In the genomic region with DNA sequence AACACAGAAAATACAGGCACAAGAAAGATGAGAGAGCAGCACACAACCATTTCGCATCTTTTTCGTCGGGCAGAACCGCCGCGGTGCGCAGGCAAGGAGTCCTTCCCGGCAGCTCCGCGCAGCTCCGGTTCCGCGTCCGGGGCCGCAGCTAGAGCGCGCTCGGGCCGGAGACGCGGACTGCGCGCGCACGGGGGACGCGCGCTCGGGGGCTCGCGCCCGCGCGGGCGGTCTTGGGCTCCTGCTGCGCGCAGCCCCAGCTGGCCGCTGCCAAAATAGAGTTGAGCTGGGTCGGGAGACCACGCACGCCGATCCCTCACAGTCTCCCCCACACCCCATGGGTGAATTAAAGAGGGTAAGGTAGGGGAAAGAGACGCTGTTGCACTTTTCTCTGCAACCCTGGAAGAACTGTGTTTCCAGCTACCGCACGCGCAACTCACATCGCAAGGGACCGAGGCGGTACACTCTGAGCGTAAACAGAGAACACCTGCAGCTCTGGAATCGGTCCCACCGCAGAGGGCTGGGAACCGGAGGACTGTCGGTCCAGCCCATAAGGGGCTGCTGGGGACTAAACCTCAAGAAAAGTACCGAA, we compare ENCODE assay signal across 8 cellular contexts. TPM values are rescaled to one million over a fixed set of nuclear protein-coding genes. Genes with fewer than 3 reads are reported as not detected.
DNase-seq lines count a peak whose midpoint lies in the region; ATAC-seq, FAIRE-seq and TF ChIP-seq lines count a peak whose summit lies in the region.

No MANE protein-coding gene starts in this region.

- H3K27ac Mint-ChIP-seq in activated CD4-positive, alpha-beta T cell treated with anti-CD3 and anti-CD28 coated beads for 36 hours, result no peak overlapping the region
- H3K27ac Mint-ChIP-seq in astrocyte (ENCODE audit: unreplicated experiment), result no peak overlapping the region
- no peak overlapping the region for H3K27ac Mint-ChIP-seq in stimulated activated memory B cell treated with anti-CD40 and anti-IgM and Interleukin-4, amounts not matched to agents 10 μg/mL and 1 μg/mL and 100 μg/mL, for 72 hours

- H3K9me3 ChIP-seq in astrocyte (ENCODE audit: insufficient read depth, low read depth, low read length), result no peaks in the 10 kb centered on the region
- H3K9me3 ChIP-seq in iPS-20b (ENCODE audit: insufficient read depth, low read depth, low read length), result no peaks in the 10 kb centered on the region

- H3K4me3 Mint-ChIP-seq in activated CD4-positive, alpha-beta T cell treated with anti-CD3 and anti-CD28 coated beads for 36 hours, result peak overlapping the region; percentile 62
- H3K4me3 Mint-ChIP-seq in astrocyte (ENCODE audit: unreplicated experiment), result peak overlapping the region; percentile 83
- H3K4me3 Mint-ChIP-seq in stimulated activated memory B cell treated with anti-CD40 and anti-IgM and Interleukin-4, amounts not matched to agents 10 μg/mL and 1 μg/mL and 100 μg/mL, for 72 hours, result peak overlapping the region; percentile 63

- no peaks in the 10 kb centered on the region for H3K79me2 ChIP-seq in astrocyte (ENCODE audit: insufficient read depth, low read length)

- H3K9ac ChIP-seq in astrocyte (ENCODE audit: low read length) (peak overlapping the region; percentile 42), iPS-20b (ENCODE audit: low read depth, low read length) (peak overlapping the region; percentile 66; the same call in 1 of the 2 replicates)

- H4K20me1 ChIP-seq in astrocyte (ENCODE audit: insufficient read depth, low read length), result no peaks in the 10 kb centered on the region

- H3K27me3 ChIP-seq in astrocyte (ENCODE audit: insufficient read depth, low read length), result peaks cover 62% of the 10 kb centered on the region
- H3K27me3 ChIP-seq in iPS-20b (ENCODE audit: insufficient read depth, low read length), result peaks cover 70% of the 10 kb centered on the region

- peak; percentile 44 for DNase-seq in activated CD4-positive, alpha-beta T cell treated with anti-CD3 and anti-CD28 coated beads for 36 hours
- no peak for DNase-seq in activated CD4-positive, alpha-beta T cell treated with anti-CD3 and anti-CD28 coated beads, Interleukin-2, amount 50 U/mL, for 1 hour
- DNase-seq in NCI-H2227 (lab: John Stamatoyannopoulos, UW; ENCODE audit: unreplicated experiment) (peak; percentile 80), astrocyte (ENCODE audit: low read depth) (no peak), ACHN (no peak)
- DNase-seq in stimulated activated CD4-positive, alpha-beta T cell treated with anti-CD3 and anti-CD28 coated beads, Interleukin-2, amount 100 ng/mL, for 48 hours, result no peak

- in situ Hi-C loops in ACHN (cut with HindIII; ENCODE audit: low pct_ligation_motif_present, low pct_unique_long_range_greater_than_20kb, low sequenced_read_pairs), result no loop called here

- POLR2A ChIA-PET in activated CD4-positive, alpha-beta T cell treated with anti-CD3 and anti-CD28 coated beads for 36 hours (lab: Charles Lee), result interaction anchor here (0.6 kb wide), 1 partner anchor 452 kb away, joined by 6 read pairs; no protein-coding TSS in a partner anchor

- peak overlapping the region; percentile 79 for H2AFZ ChIP-seq in astrocyte (ENCODE audit: low read depth, low read length)

- H3K36me3 ChIP-seq in astrocyte (ENCODE audit: insufficient read depth, low read length) (no peaks in the 10 kb centered on the region), iPS-20b (ENCODE audit: insufficient read depth, low read depth, low read length) (no peaks in the 10 kb centered on the region)

- intact Hi-C loops in activated CD4-positive, alpha-beta T cell treated with anti-CD3 and anti-CD28 coated beads for 36 hours (cut with DNase I, micrococcal nuclease), result no loop called here

- CTCF ChIA-PET in activated CD4-positive, alpha-beta T cell treated with anti-CD3 and anti-CD28 coated beads for 36 hours (lab: Charles Lee), result interaction anchor here (0.6 to 1.0 kb wide), 4 partner anchors 9 to 171 kb away, joined by 3 read pairs; no protein-coding TSS in a partner anchor

- no peak for TF ChIP-seq CTCF in astrocyte (IDR thresholded peaks at IDR 0.05; ENCODE audit: insufficient read depth, low read depth, low read length)

- H3K4me1 ChIP-seq in astrocyte (ENCODE audit: insufficient read depth, low read length) (peaks cover 5% of the 10 kb centered on the region), iPS-20b (ENCODE audit: insufficient read depth, low read length) (peaks cover 16% of the 10 kb centered on the region; the same call in 1 of the 2 replicates)

- H3K27me3 Mint-ChIP-seq in activated CD4-positive, alpha-beta T cell treated with anti-CD3 and anti-CD28 coated beads for 36 hours, result peaks cover 43% of the 10 kb centered on the region
- H3K27me3 Mint-ChIP-seq in astrocyte (ENCODE audit: low read depth, unreplicated experiment), result peaks cover 34% of the 10 kb centered on the region
- H3K27me3 Mint-ChIP-seq in stimulated activated memory B cell treated with anti-CD40 and anti-IgM and Interleukin-4, amounts not matched to agents 10 μg/mL and 1 μg/mL and 100 μg/mL, for 72 hours, result peaks cover 36% of the 10 kb centered on the region

- H3K36me3 Mint-ChIP-seq in activated CD4-positive, alpha-beta T cell treated with anti-CD3 and anti-CD28 coated beads for 36 hours (ENCODE audit: low read depth), result no peaks in the 10 kb centered on the region
- peaks cover 1% of the 10 kb centered on the region for H3K36me3 Mint-ChIP-seq in astrocyte (ENCODE audit: low read depth, unreplicated experiment)
- H3K36me3 Mint-ChIP-seq in stimulated activated memory B cell treated with anti-CD40 and anti-IgM and Interleukin-4, amounts not matched to agents 10 μg/mL and 1 μg/mL and 100 μg/mL, for 72 hours, result no peaks in the 10 kb centered on the region

- peak overlapping the region; percentile 63 for H3K4me3 ChIP-seq in astrocyte (ENCODE audit: insufficient read depth, low read depth, low read length)
- H3K4me3 ChIP-seq in iPS-20b (ENCODE audit: low read length), result peak overlapping the region; percentile 79

- peaks cover 10% of the 10 kb centered on the region for H3K4me1 Mint-ChIP-seq in activated CD4-positive, alpha-beta T cell treated with anti-CD3 and anti-CD28 coated beads for 36 hours
- H3K4me1 Mint-ChIP-seq in astrocyte (ENCODE audit: low read depth, unreplicated experiment), result no peaks in the 10 kb centered on the region
- peaks cover 11% of the 10 kb centered on the region for H3K4me1 Mint-ChIP-seq in stimulated activated memory B cell treated with anti-CD40 and anti-IgM and Interleukin-4, amounts not matched to agents 10 μg/mL and 1 μg/mL and 100 μg/mL, for 72 hours

- peak overlapping the region; percentile 90 for H3K4me2 ChIP-seq in astrocyte (ENCODE audit: low read length)

- no peak for FAIRE-seq in astrocyte (lab: Jason Lieb, UNC)

- H3K27ac ChIP-seq in astrocyte (ENCODE audit: low read depth, low read length) (no peak overlapping the region), iPS-20b (ENCODE audit: low read length) (no peak overlapping the region)

- ATAC-seq in activated CD4-positive, alpha-beta T cell treated with anti-CD3 and anti-CD28 coated beads for 36 hours, result peak; percentile 56
- peak; percentile 34 for ATAC-seq in stimulated activated memory B cell treated with anti-CD40 and anti-IgM and Interleukin-4, amounts not matched to agents 10 μg/mL and 1 μg/mL and 100 μg/mL, for 72 hours

- H3K9me3 Mint-ChIP-seq in activated CD4-positive, alpha-beta T cell treated with anti-CD3 and anti-CD28 coated beads for 36 hours (ENCODE audit: low read depth), result no peaks in the 10 kb centered on the region
- no peaks in the 10 kb centered on the region for H3K9me3 Mint-ChIP-seq in astrocyte (ENCODE audit: unreplicated experiment)
- H3K9me3 Mint-ChIP-seq in stimulated activated memory B cell treated with anti-CD40 and anti-IgM and Interleukin-4, amounts not matched to agents 10 μg/mL and 1 μg/mL and 100 μg/mL, for 72 hours, result no peaks in the 10 kb centered on the region

RNA-seq across cellular contexts. Expression of gene NR5A2, which starts 1.6 kb away (rescaled TPM):
- total RNA-seq in activated CD4-positive, alpha-beta T cell treated with anti-CD3 and anti-CD28 coated beads for 36 hours, result not detected
- 0.12 and 0.39 TPM in 2 replicates for total RNA-seq in astrocyte

Comparison
In these comparisons a context has a peak if more than half of its experiments do, and no peak if none do; other contexts are left out.
1. DNase-seq: peak in activated CD4-positive, alpha-beta T cell treated with anti-CD3 and anti-CD28 coated beads for 36 hours (single experiment) and NCI-H2227 (single experiment); none in activated CD4-positive, alpha-beta T cell treated with anti-CD3 and anti-CD28 coated beads, Interleukin-2, amount 50 U/mL, for 1 hour (single experiment), astrocyte (single experiment), ACHN (single experiment) and stimulated activated CD4-positive, alpha-beta T cell treated with anti-CD3 and anti-CD28 coated beads, Interleukin-2, amount 100 ng/mL, for 48 hours (0 of 2).
2. Peak in every context shown above with its lines, with median percentiles within 50 percentile points of each other: H3K4me3 Mint-ChIP-seq.